1 cellular context compared by ENCODE assay signal in the genomic region with DNA sequence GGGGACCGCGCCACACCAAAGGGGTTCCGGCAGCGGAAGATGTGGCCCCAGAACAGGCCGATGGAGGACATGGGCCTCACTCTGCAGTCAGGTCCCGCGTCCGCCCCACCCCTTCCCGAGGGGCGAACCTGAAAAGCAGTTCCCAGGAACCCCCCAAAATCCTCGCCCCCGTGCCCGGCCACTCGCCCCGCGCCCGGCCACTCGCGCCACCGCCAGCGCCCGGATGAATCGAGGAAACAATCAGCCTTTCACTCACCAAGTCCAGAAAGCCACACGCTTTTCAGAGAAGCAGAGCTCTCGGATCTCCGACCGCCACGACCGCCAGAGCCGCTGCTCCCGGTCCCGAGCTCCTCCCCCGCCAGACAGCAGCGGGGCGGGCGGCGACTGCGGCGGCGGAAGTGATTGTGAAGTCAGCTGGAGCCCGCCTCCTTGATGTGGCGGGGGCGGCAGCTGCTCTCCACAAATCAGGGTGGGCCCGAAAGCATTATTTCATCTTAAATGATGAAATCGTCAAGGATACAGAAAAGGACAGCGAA.
TF ChIP-seq lines count a peak whose summit lies in the region.

PJA1 (minus strand) TSS at position 338 of the 536 bp plus-strand sequence. CDS start 2,380 bp downstream, outside the sequence.

TF ChIP-seq in HEK293, 187 proteins besides CTCF, POLR2A, EP300 and RAD21 (continued from another document and continues in another):
- TF ChIP-seq ZBTB10 (tag by site-specific recombination; IDR thresholded peaks at IDR 0.05) (0 out of 2 replicates have a peak, but pooled peaks have one; percentile 44), ZSCAN5A (tag by site-specific recombination; IDR thresholded peaks at IDR 0.05) (no peak), ZNF645 (tag by site-specific recombination; IDR thresholded peaks at IDR 0.05) (no peak), ZNF354C (tag by site-specific recombination; IDR thresholded peaks at IDR 0.05; ENCODE audit: borderline replicate concordance, low read depth) (no peak), ZBTB20 (tag by site-specific recombination; IDR thresholded peaks at IDR 0.05) (peak; percentile 79), ZNF37A (tag by site-specific recombination; IDR thresholded peaks at IDR 0.05) (no peak), ZNF610 (tag by site-specific recombination; IDR thresholded peaks at IDR 0.05; ENCODE audit: borderline replicate concordance) (no peak), ZBTB8A (tag by site-specific recombination; IDR thresholded peaks at IDR 0.05) (peak; percentile 40; the same call in 1 of the 2 replicates), ZNF341 (tag by site-specific recombination; IDR thresholded peaks at IDR 0.05; ENCODE audit: low read depth) (peak; percentile 99), ZNF518A (tag by site-specific recombination; conservative IDR thresholded peaks at IDR 0.05; ENCODE audit: low read depth) (no peak), ZNF510 (tag by site-specific recombination; IDR thresholded peaks at IDR 0.05; ENCODE audit: insufficient replicate concordance) (no peak), ZBTB1 (tag by site-specific recombination; IDR thresholded peaks at IDR 0.05) (no peak), ZBTB17 (tag by site-specific recombination; IDR thresholded peaks at IDR 0.05) (peak; percentile 74), ZNF792 (tag by site-specific recombination; IDR thresholded peaks at IDR 0.05) (no peak), SCRT2 (tag by site-specific recombination; IDR thresholded peaks at IDR 0.05) (no peak), ZNF394 (tag by site-specific recombination; IDR thresholded peaks at IDR 0.05; ENCODE audit: borderline replicate concordance) (peak; percentile 72; the same call in 1 of the 2 replicates), ZEB2 (tag by site-specific recombination; IDR thresholded peaks at IDR 0.05) (peak; percentile 56; the same call in 1 of the 2 replicates), ZNF366 (tag by site-specific recombination; conservative IDR thresholded peaks at IDR 0.05) (no peak), KLF7 (tag by site-specific recombination; IDR thresholded peaks at IDR 0.05; ENCODE audit: borderline replicate concordance) (no peak), ZNF843 (tag by site-specific recombination; IDR thresholded peaks at IDR 0.05) (no peak), ZNF747 (tag by site-specific recombination; IDR thresholded peaks at IDR 0.05) (no peak), ZNF704 (tag by site-specific recombination; IDR thresholded peaks at IDR 0.05) (no peak), ATF2 (tag by site-specific recombination; IDR thresholded peaks at IDR 0.05; ENCODE audit: low read depth) (peak; percentile 33; the same call in 1 of the 2 replicates), ZNF677 (tag by site-specific recombination; IDR thresholded peaks at IDR 0.05) (no peak), KLF8 (tag by site-specific recombination; IDR thresholded peaks at IDR 0.05) (no peak), ZNF423 (tag by site-specific recombination; IDR thresholded peaks at IDR 0.05) (no peak), ZIC2 (tag by site-specific recombination; IDR thresholded peaks at IDR 0.05) (no peak), ZNF184 (tag by site-specific recombination; IDR thresholded peaks at IDR 0.05) (no peak), ZNF404 (tag by site-specific recombination; IDR thresholded peaks at IDR 0.05) (no peak), ZNF785 (tag by site-specific recombination; IDR thresholded peaks at IDR 0.05) (no peak)
- TF ChIP-seq, protein P1, sequence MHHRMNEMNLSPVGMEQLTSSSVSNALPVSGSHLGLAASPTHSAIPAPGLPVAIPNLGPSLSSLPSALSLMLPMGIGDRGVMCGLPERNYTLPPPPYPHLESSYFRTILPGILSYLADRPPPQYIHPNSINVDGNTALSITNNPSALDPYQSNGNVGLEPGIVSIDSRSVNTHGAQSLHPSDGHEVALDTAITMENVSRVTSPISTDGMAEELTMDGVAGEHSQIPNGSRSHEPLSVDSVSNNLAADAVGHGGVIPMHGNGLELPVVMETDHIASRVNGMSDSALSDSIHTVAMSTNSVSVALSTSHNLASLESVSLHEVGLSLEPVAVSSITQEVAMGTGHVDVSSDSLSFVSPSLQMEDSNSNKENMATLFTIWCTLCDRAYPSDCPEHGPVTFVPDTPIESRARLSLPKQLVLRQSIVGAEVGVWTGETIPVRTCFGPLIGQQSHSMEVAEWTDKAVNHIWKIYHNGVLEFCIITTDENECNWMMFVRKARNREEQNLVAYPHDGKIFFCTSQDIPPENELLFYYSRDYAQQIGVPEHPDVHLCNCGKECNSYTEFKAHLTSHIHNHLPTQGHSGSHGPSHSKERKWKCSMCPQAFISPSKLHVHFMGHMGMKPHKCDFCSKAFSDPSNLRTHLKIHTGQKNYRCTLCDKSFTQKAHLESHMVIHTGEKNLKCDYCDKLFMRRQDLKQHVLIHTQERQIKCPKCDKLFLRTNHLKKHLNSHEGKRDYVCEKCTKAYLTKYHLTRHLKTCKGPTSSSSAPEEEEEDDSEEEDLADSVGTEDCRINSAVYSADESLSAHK (tag by site-specific recombination; IDR thresholded peaks at IDR 0.05), result peak; percentile 41; the same call in 1 of the 2 replicates
- TF ChIP-seq, protein P2, sequence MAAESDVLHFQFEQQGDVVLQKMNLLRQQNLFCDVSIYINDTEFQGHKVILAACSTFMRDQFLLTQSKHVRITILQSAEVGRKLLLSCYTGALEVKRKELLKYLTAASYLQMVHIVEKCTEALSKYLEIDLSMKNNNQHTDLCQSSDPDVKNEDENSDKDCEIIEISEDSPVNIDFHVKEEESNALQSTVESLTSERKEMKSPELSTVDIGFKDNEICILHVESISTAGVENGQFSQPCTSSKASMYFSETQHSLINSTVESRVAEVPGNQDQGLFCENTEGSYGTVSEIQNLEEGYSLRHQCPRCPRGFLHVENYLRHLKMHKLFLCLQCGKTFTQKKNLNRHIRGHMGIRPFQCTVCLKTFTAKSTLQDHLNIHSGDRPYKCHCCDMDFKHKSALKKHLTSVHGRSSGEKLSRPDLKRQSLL (tag by site-specific recombination; IDR thresholded peaks at IDR 0.05), result no peak
- TF ChIP-seq, protein P3, sequence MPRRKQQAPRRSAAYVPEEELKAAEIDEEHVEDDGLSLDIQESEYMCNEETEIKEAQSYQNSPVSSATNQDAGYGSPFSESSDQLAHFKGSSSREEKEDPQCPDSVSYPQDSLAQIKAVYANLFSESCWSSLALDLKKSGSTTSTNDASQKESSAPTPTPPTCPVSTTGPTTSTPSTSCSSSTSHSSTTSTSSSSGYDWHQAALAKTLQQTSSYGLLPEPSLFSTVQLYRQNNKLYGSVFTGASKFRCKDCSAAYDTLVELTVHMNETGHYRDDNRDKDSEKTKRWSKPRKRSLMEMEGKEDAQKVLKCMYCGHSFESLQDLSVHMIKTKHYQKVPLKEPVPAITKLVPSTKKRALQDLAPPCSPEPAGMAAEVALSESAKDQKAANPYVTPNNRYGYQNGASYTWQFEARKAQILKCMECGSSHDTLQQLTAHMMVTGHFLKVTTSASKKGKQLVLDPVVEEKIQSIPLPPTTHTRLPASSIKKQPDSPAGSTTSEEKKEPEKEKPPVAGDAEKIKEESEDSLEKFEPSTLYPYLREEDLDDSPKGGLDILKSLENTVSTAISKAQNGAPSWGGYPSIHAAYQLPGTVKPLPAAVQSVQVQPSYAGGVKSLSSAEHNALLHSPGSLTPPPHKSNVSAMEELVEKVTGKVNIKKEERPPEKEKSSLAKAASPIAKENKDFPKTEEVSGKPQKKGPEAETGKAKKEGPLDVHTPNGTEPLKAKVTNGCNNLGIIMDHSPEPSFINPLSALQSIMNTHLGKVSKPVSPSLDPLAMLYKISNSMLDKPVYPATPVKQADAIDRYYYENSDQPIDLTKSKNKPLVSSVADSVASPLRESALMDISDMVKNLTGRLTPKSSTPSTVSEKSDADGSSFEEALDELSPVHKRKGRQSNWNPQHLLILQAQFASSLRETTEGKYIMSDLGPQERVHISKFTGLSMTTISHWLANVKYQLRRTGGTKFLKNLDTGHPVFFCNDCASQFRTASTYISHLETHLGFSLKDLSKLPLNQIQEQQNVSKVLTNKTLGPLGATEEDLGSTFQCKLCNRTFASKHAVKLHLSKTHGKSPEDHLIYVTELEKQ (tag by site-specific recombination; IDR thresholded peaks at IDR 0.05; ENCODE audit: borderline replicate concordance), result no peak
